ENCODE assay signal across 27 cellular contexts in the genomic region with DNA sequence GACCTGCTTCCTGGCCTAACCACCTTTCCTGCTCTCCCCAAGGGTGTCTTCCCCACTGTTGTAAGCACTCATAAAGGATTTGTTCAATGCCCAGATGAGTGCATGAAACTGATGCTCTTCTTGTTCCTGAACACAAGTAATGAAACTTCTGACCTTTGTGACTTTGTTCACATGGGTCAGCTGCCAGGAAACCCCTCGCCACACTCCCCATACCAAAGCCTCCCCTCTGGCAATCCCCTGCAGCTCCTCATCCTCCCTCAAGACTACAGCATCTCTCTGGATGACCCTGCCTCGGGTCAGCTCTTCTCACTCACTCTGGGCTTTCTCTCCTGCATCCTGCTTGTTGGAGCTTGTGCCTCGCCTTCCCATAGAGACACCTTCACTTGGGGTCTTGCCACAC.
DNase-seq lines count a peak whose midpoint lies in the region; ATAC-seq and TF ChIP-seq lines count a peak whose summit lies in the region.
"Had no signal": no experiment of that assay in that cellular context is flagged by ENCODE, and none has a peak within 500 bp of the region (broad histone marks: within the 10 kb centered on the region; RNA-seq: fewer than 3 reads in every experiment).

No MANE protein-coding gene starts in this region.

- H3K27me3 ChIP-seq in H7 (ENCODE audit: control insufficient read depth, insufficient read depth, low read length), result no peaks in the 10 kb centered on the region
- peaks cover 0 to 47% of the 10 kb centered on the region in 2 experiments for H3K27me3 ChIP-seq in mesenchymal stem cell (ENCODE audit: control insufficient read depth in 1 of 2, insufficient read depth in 1 of 2, low read length in 2 of 2)
- H3K27me3 ChIP-seq in tibial artery, result peaks cover 0 to 24% of the 10 kb centered on the region in 2 donors
- no peaks in the 10 kb centered on the region for H3K27me3 ChIP-seq in body of pancreas
- H3K27me3 ChIP-seq in mammary epithelial cell (ENCODE audit: insufficient read depth, low read length), result no peaks in the 10 kb centered on the region
- H3K27me3 ChIP-seq: BE2C, SJSA1 had no signal

- H3K18ac ChIP-seq in mesenchymal stem cell (ENCODE audit: low read depth in 1 of 2, low read length in 2 of 2), result no peak overlapping the region

- no peak overlapping the region for H2BK15ac ChIP-seq in mesenchymal stem cell (ENCODE audit: low read depth, poor library complexity, severe bottlenecking)

- H3K4me2 ChIP-seq in mesenchymal stem cell (ENCODE audit: low read length, poor library complexity, severe bottlenecking) (no peak overlapping the region), mammary epithelial cell (ENCODE audit: insufficient read depth, low read depth, low read length) (no peak overlapping the region)
- H3K4me2 ChIP-seq: GM23338 had no signal

- no peak overlapping the region for H3K4me3 Mint-ChIP-seq in activated CD8-positive, alpha-beta T cell treated with anti-CD3 and anti-CD28 coated beads for 36 hours
- H3K4me3 Mint-ChIP-seq in activated CD8-positive, alpha-beta T cell treated with anti-CD3 and anti-CD28 coated beads, Interleukin-2, amount 10 ng/mL, durations not matched to agents 7 days and 5 days, result no peak overlapping the region
- H3K4me3 Mint-ChIP-seq: CD14-positive monocyte; CD8-positive, alpha-beta memory T cell; GM23338; HFFc6 had no signal

- no peaks in the 10 kb centered on the region for H4K20me1 ChIP-seq in mammary epithelial cell (ENCODE audit: insufficient read depth, low read length)

- no peak overlapping the region for H2AFZ ChIP-seq in mesenchymal stem cell (ENCODE audit: low read depth, low read length)
- no peak overlapping the region for H2AFZ ChIP-seq in mammary epithelial cell (ENCODE audit: low read depth, low read length)
- H2AFZ ChIP-seq: GM23338 had no signal

- intact Hi-C loops in activated CD8-positive, alpha-beta T cell treated with anti-CD3 and anti-CD28 coated beads for 36 hours (cut with micrococcal nuclease), result no loop called here
- intact Hi-C loops in tibial artery (cut with DNase I; ENCODE audit: low total_unique reads) (no loop called here), body of pancreas (cut with DNase I) (no loop called here), mammary epithelial cell (cut with micrococcal nuclease) (no loop called here)

- H3K79me2 ChIP-seq in mammary epithelial cell (ENCODE audit: insufficient read depth, low read length), result no peaks in the 10 kb centered on the region

- POLR2A ChIA-PET in activated CD8-positive, alpha-beta T cell treated with anti-CD3 and anti-CD28 coated beads for 36 hours (lab: Charles Lee), result interaction anchor here (1.1 to 1.4 kb wide), 2 partner anchors 8 to 38 kb away, joined by 3 read pairs; no protein-coding TSS in a partner anchor
- POLR2A ChIA-PET in activated CD8-positive, alpha-beta T cell treated with anti-CD3 and anti-CD28 coated beads, Interleukin-2, amount 10 ng/mL, durations not matched to agents 7 days and 5 days (lab: Charles Lee), result interaction anchor here (0.6 to 0.8 kb wide), 2 partner anchors 39 to 424 kb away, joined by 3 read pairs; no protein-coding TSS in a partner anchor

- H3K9me3 Mint-ChIP-seq in activated CD8-positive, alpha-beta T cell treated with anti-CD3 and anti-CD28 coated beads for 36 hours, result no peaks in the 10 kb centered on the region
- no peaks in the 10 kb centered on the region for H3K9me3 Mint-ChIP-seq in activated CD8-positive, alpha-beta T cell treated with anti-CD3 and anti-CD28 coated beads, Interleukin-2, amount 10 ng/mL, durations not matched to agents 7 days and 5 days (ENCODE audit: insufficient read depth)
- H3K9me3 Mint-ChIP-seq: CD8-positive, alpha-beta memory T cell; GM23338; HFFc6 had no signal

- peak; percentile 27 for ATAC-seq in activated CD8-positive, alpha-beta T cell treated with anti-CD3 and anti-CD28 coated beads for 36 hours
- ATAC-seq in activated CD8-positive, alpha-beta T cell treated with anti-CD3 and anti-CD28 coated beads, Interleukin-2, amount 10 ng/mL, durations not matched to agents 7 days and 5 days, result no peak
- ATAC-seq in GM18873 (IDR thresholded peaks at IDR 0.05; ENCODE audit: low FRiP score, unreplicated experiment) (no peak), body of pancreas (no peak)
- ATAC-seq: GM23338 had no signal

- H3K9ac ChIP-seq in mesenchymal stem cell (ENCODE audit: low read length) (no peak overlapping the region), mammary epithelial cell (ENCODE audit: insufficient read depth, low read length) (no peak overlapping the region)

- H4K91ac ChIP-seq in mesenchymal stem cell (ENCODE audit: low read length), result peak overlapping the region; percentile 19

- DNase-seq in activated CD8-positive, alpha-beta T cell treated with anti-CD3 and anti-CD28 coated beads for 36 hours, result no peak
- DNase-seq in activated CD8-positive, alpha-beta T cell treated with anti-CD3 and anti-CD28 coated beads, Interleukin-2, amount 10 ng/mL, durations not matched to agents 7 days and 5 days, result no peak
- DNase-seq in H7 (peak; percentile 21), mesenchymal stem cell (no peak), tibial artery (no peak), body of pancreas (no peak), mammary epithelial cell (no peak)
- DNase-seq: 8988T; ACHN; BE2C; CD8-positive, alpha-beta memory T cell; DMS79 treated with DMSO at 0.1 percent for 48 hours; GF-D8; HFFc6; NCI-H1048; NCI-H1417 treated with DMSO at 0.1 percent for 48 hours; NCI-H1694 treated with DMSO at 0.1 percent for 48 hours; NCI-H2081; NCI-H2227 treated with DMSO at 0.1 percent for 48 hours; NCI-H526 treated with DMSO at 0.1 percent for 48 hours; Right ventricle myocardium superior; RPMI8226 had no signal

- H3K27me3 Mint-ChIP-seq in activated CD8-positive, alpha-beta T cell treated with anti-CD3 and anti-CD28 coated beads for 36 hours, result peaks cover 1% of the 10 kb centered on the region
- peaks cover 11% of the 10 kb centered on the region for H3K27me3 Mint-ChIP-seq in activated CD8-positive, alpha-beta T cell treated with anti-CD3 and anti-CD28 coated beads, Interleukin-2, amount 10 ng/mL, durations not matched to agents 7 days and 5 days (ENCODE audit: low read depth)

- no peak overlapping the region for H3K23ac ChIP-seq in mesenchymal stem cell (ENCODE audit: low read length in 2 of 2)

- H2BK12ac ChIP-seq in mesenchymal stem cell (ENCODE audit: low read length in 2 of 2), result peak overlapping the region in 1 of 2 experiments; percentile 47

- TF ChIP-seq POLR2A in body of pancreas (IDR thresholded peaks at IDR 0.05), result no peak

- H3K14ac ChIP-seq in mesenchymal stem cell (ENCODE audit: low read length in 2 of 2), result no peak overlapping the region

- no peak overlapping the region for H2BK120ac ChIP-seq in mesenchymal stem cell (ENCODE audit: low read depth, low read length)

- WGBS in mesenchymal stem cell, result 85% methylated on average over 3 of the region's 3 CpGs
- 47 to 57% methylated on average over 3 of the region's 3 CpGs for WGBS in body of pancreas, 2 donors
- WGBS in mammary epithelial cell (ENCODE audit: low coverage, missing lambda C conversion rate), result 48% methylated on average over 2 of the region's 3 CpGs

- dilution Hi-C loops in mammary epithelial cell (cut with HindIII; ENCODE audit: low sequenced_read_pairs), result no loop called here

- no TSS peak for BruUV-seq in mammary epithelial cell (replicated peaks; lab: Mats Ljungman, UMichigan)

- H3K79me1 ChIP-seq in mesenchymal stem cell (replicated peaks; ENCODE audit: low read length, poor library complexity, severe bottlenecking), result no peaks in the 10 kb centered on the region

- no peaks in the 10 kb centered on the region for H3K36me3 ChIP-seq in H7 (replicated peaks; ENCODE audit: control insufficient read depth, insufficient read depth, low read length)
- no peaks in the 10 kb centered on the region for H3K36me3 ChIP-seq in mesenchymal stem cell (ENCODE audit: control insufficient read depth in 1 of 2, insufficient read depth in 2 of 2, low read depth in 1 of 2, low read length in 2 of 2)
- H3K36me3 ChIP-seq in tibial artery, result no peaks in the 10 kb centered on the region
- H3K36me3 ChIP-seq in body of pancreas (replicated peaks in 1 of 2; ENCODE audit: insufficient read depth in 1 of 2, low read depth in 2 of 2), result no peaks in the 10 kb centered on the region
- no peaks in the 10 kb centered on the region for H3K36me3 ChIP-seq in mammary epithelial cell (ENCODE audit: insufficient read depth, low read length)
- H3K36me3 ChIP-seq: BE2C, HAP-1, SJSA1 had no signal

- TF ChIP-seq CTCF in activated CD8-positive, alpha-beta T cell treated with anti-CD3 and anti-CD28 coated beads for 36 hours (IDR thresholded peaks at IDR 0.05), result no peak
- TF ChIP-seq CTCF in tibial artery (IDR thresholded peaks at IDR 0.05) (no peak), body of pancreas (IDR thresholded peaks at IDR 0.05) (no peak), mammary epithelial cell (conservative IDR thresholded peaks at IDR 0.05 in 1 of 2, IDR thresholded peaks at IDR 0.05 in 1 of 2; ENCODE audit: extremely low read depth in 1 of 2, insufficient read depth in 1 of 2, low read depth in 1 of 2, low read length in 2 of 2) (no peak)

- H3K4me3 ChIP-seq in H7 (ENCODE audit: insufficient read depth, low read depth, low read length), result no peak overlapping the region
- H3K4me3 ChIP-seq in mesenchymal stem cell (ENCODE audit: insufficient read depth in 1 of 2, low read depth in 1 of 2, low read length in 2 of 2), result no peak overlapping the region
- H3K4me3 ChIP-seq in tibial artery, result no peak overlapping the region
- no peak overlapping the region for H3K4me3 ChIP-seq in body of pancreas
- H3K4me3 ChIP-seq in mammary epithelial cell (replicated peaks in 1 of 3; ENCODE audit: insufficient read depth in 1 of 3, low read depth in 2 of 3, low read length in 3 of 3), result no peak overlapping the region
- H3K4me3 ChIP-seq: GM23338, HAP-1, SJSA1 had no signal

- no peak overlapping the region for H2BK5ac ChIP-seq in mesenchymal stem cell (ENCODE audit: low read depth, low read length, poor library complexity, severe bottlenecking)

- CTCF ChIA-PET in activated CD8-positive, alpha-beta T cell treated with anti-CD3 and anti-CD28 coated beads for 36 hours (lab: Charles Lee), result interaction anchor here (2.3 kb wide), 1 partner anchor 48 kb away, joined by 9 read pairs; no protein-coding TSS in a partner anchor
- CTCF ChIA-PET in activated CD8-positive, alpha-beta T cell treated with anti-CD3 and anti-CD28 coated beads, Interleukin-2, amount 10 ng/mL, durations not matched to agents 7 days and 5 days (lab: Charles Lee), result interaction anchor here (2.1 kb wide), 1 partner anchor 48 kb away, joined by 9 read pairs; no protein-coding TSS in a partner anchor
- CTCF ChIA-PET in mammary epithelial cell (lab: Charles Lee; ENCODE audit: low non-redundant PET), result no interaction called here

- no peak overlapping the region for H3K27ac Mint-ChIP-seq in activated CD8-positive, alpha-beta T cell treated with anti-CD3 and anti-CD28 coated beads for 36 hours
- H3K27ac Mint-ChIP-seq in activated CD8-positive, alpha-beta T cell treated with anti-CD3 and anti-CD28 coated beads, Interleukin-2, amount 10 ng/mL, durations not matched to agents 7 days and 5 days, result no peak overlapping the region
- H3K27ac Mint-ChIP-seq: CD14-positive monocyte; CD8-positive, alpha-beta memory T cell; GM23338; HFFc6 had no signal

- peak overlapping the region; percentile 18 for H3K27ac ChIP-seq in mesenchymal stem cell (ENCODE audit: low read length, poor library complexity, severe bottlenecking)
- no peak overlapping the region for H3K27ac ChIP-seq in tibial artery
- H3K27ac ChIP-seq in body of pancreas, result no peak overlapping the region
- no peak overlapping the region for H3K27ac ChIP-seq in mammary epithelial cell (ENCODE audit: insufficient read depth, low read depth, low read length)
- H3K27ac ChIP-seq: SJSA1 had no signal

- in situ Hi-C loops in mammary epithelial cell (cut with MboI; ENCODE audit: low sequenced_read_pairs in 2 of 2), result no loop called here

- peak overlapping the region; percentile 78 for H2AK5ac ChIP-seq in mesenchymal stem cell (ENCODE audit: low read length, severe bottlenecking)

- H3K4me1 Mint-ChIP-seq in activated CD8-positive, alpha-beta T cell treated with anti-CD3 and anti-CD28 coated beads for 36 hours (ENCODE audit: low read depth), result no peaks in the 10 kb centered on the region
- H3K4me1 Mint-ChIP-seq in activated CD8-positive, alpha-beta T cell treated with anti-CD3 and anti-CD28 coated beads, Interleukin-2, amount 10 ng/mL, durations not matched to agents 7 days and 5 days (ENCODE audit: low read depth), result no peaks in the 10 kb centered on the region
- H3K4me1 Mint-ChIP-seq: CD14-positive monocyte; CD8-positive, alpha-beta memory T cell; GM23338 had no signal

- no peak overlapping the region for H4K8ac ChIP-seq in mesenchymal stem cell (ENCODE audit: low read length)

- H3K4me1 ChIP-seq in mesenchymal stem cell (ENCODE audit: control insufficient read depth, insufficient read depth, low read depth, low read length) (peaks cover 28% of the 10 kb centered on the region), tibial artery (no peaks in the 10 kb centered on the region), body of pancreas (no peaks in the 10 kb centered on the region), mammary epithelial cell (ENCODE audit: insufficient read depth, low read length) (no peaks in the 10 kb centered on the region)
- H3K4me1 ChIP-seq: SJSA1 had no signal

- H3K4ac ChIP-seq in mesenchymal stem cell (ENCODE audit: low read depth in 1 of 2, low read length in 2 of 2), result no peak overlapping the region

- no peaks in the 10 kb centered on the region for H3K36me3 Mint-ChIP-seq in activated CD8-positive, alpha-beta T cell treated with anti-CD3 and anti-CD28 coated beads for 36 hours (ENCODE audit: low read depth)
- no peaks in the 10 kb centered on the region for H3K36me3 Mint-ChIP-seq in activated CD8-positive, alpha-beta T cell treated with anti-CD3 and anti-CD28 coated beads, Interleukin-2, amount 10 ng/mL, durations not matched to agents 7 days and 5 days (ENCODE audit: low read depth)
- H3K36me3 Mint-ChIP-seq: CD14-positive monocyte; CD8-positive, alpha-beta memory T cell had no signal

- H3K9me3 ChIP-seq in mesenchymal stem cell (ENCODE audit: control insufficient read depth, low read length) (no peaks in the 10 kb centered on the region), tibial artery (no peaks in the 10 kb centered on the region), body of pancreas (no peaks in the 10 kb centered on the region), mammary epithelial cell (replicated peaks; ENCODE audit: insufficient read depth, low read length) (no peaks in the 10 kb centered on the region)
- H3K9me3 ChIP-seq: BE2C, HAP-1, SJSA1 had no signal
